Comparison of ENCODE assay signal across 8 cellular contexts in the genomic region with DNA sequence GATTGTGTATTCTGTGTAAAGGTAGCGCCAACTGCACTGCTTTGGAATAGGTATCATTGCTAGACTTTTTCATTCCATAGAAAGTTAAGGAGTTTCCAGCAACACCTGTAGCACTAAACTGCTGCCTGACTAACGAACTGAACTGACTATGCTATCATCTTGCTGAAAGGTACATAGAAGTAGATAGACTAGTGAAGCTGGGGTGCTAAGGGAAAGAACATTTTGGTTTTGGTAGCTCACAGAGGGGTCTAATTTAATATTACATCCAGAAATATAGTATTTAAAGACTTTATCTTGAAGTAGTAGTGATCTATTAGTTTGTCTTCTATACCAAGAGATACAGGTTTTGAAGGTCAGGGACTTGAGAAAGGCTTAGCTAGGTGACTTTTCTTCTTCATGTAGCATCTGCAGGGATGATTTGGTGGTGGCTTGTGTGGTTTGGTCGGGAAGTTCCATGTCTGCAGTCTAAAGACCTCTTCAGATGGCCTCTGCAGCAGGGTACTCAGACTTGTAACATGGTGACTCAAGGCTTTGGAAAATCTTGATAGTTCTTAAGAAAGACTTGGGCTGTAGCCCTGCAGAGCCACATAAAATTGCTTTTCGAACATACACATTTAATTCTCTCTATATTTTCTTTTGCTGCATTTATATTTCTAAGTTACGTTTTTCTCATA. TPM values are rescaled to one million over a fixed set of nuclear protein-coding genes. Genes with fewer than 3 reads are reported as not detected.
DNase-seq lines count a peak whose midpoint lies in the region; ATAC-seq and TF ChIP-seq lines count a peak whose summit lies in the region.

No MANE protein-coding gene starts in this region.

- WGBS in upper lobe of left lung, 2 donors, result 78 to 83% methylated on average over 5 of the region's 5 CpGs

- TF ChIP-seq EP300 in upper lobe of left lung (IDR thresholded peaks at IDR 0.05), result no peak

- no peak for TF ChIP-seq CTCF in vagina (IDR thresholded peaks at IDR 0.05)
- TF ChIP-seq CTCF in upper lobe of left lung (IDR thresholded peaks at IDR 0.05), result no peak

- TF ChIP-seq POLR2A in vagina (IDR thresholded peaks at IDR 0.05), result no peak
- TF ChIP-seq POLR2A in upper lobe of left lung (IDR thresholded peaks at IDR 0.05), result no peak

- H3K27ac ChIP-seq in vagina (peak overlapping the region; percentile 66), upper lobe of left lung (peak overlapping the region in 2 of 4 donors; percentile 54 to 72)

- CTCF ChIA-PET in activated naive CD4-positive, alpha-beta T cell treated with anti-CD3 and anti-CD28 coated beads for 36 hours (lab: Charles Lee), result interaction anchor here (1.0 to 1.1 kb wide), 2 partner anchors 9 to 345 kb away, joined by 3 to 4 read pairs; no protein-coding TSS in a partner anchor

- DNase-seq in activated naive CD4-positive, alpha-beta T cell treated with anti-CD3 and anti-CD28 coated beads for 36 hours, result peak; percentile 61
- DNase-seq in activated naive CD4-positive, alpha-beta T cell treated with anti-CD3 and anti-CD28 coated beads, Interleukin-2, amount 50 U/mL, for 16 hours, result no peak
- peak; percentile 72 for DNase-seq in T-helper 2 cell treated with Interferon-gamma antibody and Interleukin-4, amounts not matched to agents 5 μg/mL and 100 μg/mL, for 36 hours (ENCODE audit: low spot score)
- DNase-seq in iris pigment epithelial cell (ENCODE audit: low read depth) (peak; percentile 40), vagina (ENCODE audit: extremely low spot score in 2 of 2) (no peak), upper lobe of left lung (no peak), NCI-H748 treated with DMSO at 0.1 percent for 48 hours (lab: John Stamatoyannopoulos, UW) (no peak)

- no peaks in the 10 kb centered on the region for H3K36me3 ChIP-seq in vagina
- no peaks in the 10 kb centered on the region for H3K36me3 ChIP-seq in upper lobe of left lung

- H3K4me1 ChIP-seq in vagina, result peaks cover 71% of the 10 kb centered on the region
- peaks cover 52 to 82% (median 67%) of the 10 kb centered on the region in 4 donors for H3K4me1 ChIP-seq in upper lobe of left lung

- H3K27me3 Mint-ChIP-seq in activated naive CD4-positive, alpha-beta T cell treated with anti-CD3 and anti-CD28 coated beads for 36 hours (ENCODE audit: low read depth), result no peaks in the 10 kb centered on the region
- H3K27me3 Mint-ChIP-seq in T-helper 2 cell treated with Interferon-gamma antibody and Interleukin-4, amounts not matched to agents 5 μg/mL and 100 μg/mL, for 36 hours (ENCODE audit: low read depth), result no peaks in the 10 kb centered on the region

- H3K27ac Mint-ChIP-seq in activated naive CD4-positive, alpha-beta T cell treated with anti-CD3 and anti-CD28 coated beads for 36 hours, result peak overlapping the region; percentile 50
- peak overlapping the region; percentile 10 for H3K27ac Mint-ChIP-seq in T-helper 2 cell treated with Interferon-gamma antibody and Interleukin-4, amounts not matched to agents 5 μg/mL and 100 μg/mL, for 36 hours

- H3K4me3 ChIP-seq in vagina (no peak overlapping the region), upper lobe of left lung (no peak overlapping the region)

- peaks cover 8% of the 10 kb centered on the region for H3K36me3 Mint-ChIP-seq in activated naive CD4-positive, alpha-beta T cell treated with anti-CD3 and anti-CD28 coated beads for 36 hours (ENCODE audit: low read depth)
- H3K36me3 Mint-ChIP-seq in T-helper 2 cell treated with Interferon-gamma antibody and Interleukin-4, amounts not matched to agents 5 μg/mL and 100 μg/mL, for 36 hours (ENCODE audit: low read depth), result peaks cover 17% of the 10 kb centered on the region

- ATAC-seq in HG03159 (IDR thresholded peaks at IDR 0.05; ENCODE audit: unreplicated experiment) (no peak), upper lobe of left lung (ENCODE audit: low FRiP score in 2 of 2) (no peak)

- intact Hi-C loops in activated naive CD4-positive, alpha-beta T cell treated with anti-CD3 and anti-CD28 coated beads for 36 hours (cut with micrococcal nuclease), result loop anchor here (1.0 to 2.0 kb wide), 2 partner anchors 9 to 13 kb away; no protein-coding TSS in a partner anchor
- intact Hi-C loops in vagina (cut with DNase I), result no loop called here

- H3K9me3 Mint-ChIP-seq in activated naive CD4-positive, alpha-beta T cell treated with anti-CD3 and anti-CD28 coated beads for 36 hours, result no peaks in the 10 kb centered on the region
- no peaks in the 10 kb centered on the region for H3K9me3 Mint-ChIP-seq in T-helper 2 cell treated with Interferon-gamma antibody and Interleukin-4, amounts not matched to agents 5 μg/mL and 100 μg/mL, for 36 hours

- peaks cover 91% of the 10 kb centered on the region for H3K4me1 Mint-ChIP-seq in activated naive CD4-positive, alpha-beta T cell treated with anti-CD3 and anti-CD28 coated beads for 36 hours (ENCODE audit: low read depth)
- H3K4me1 Mint-ChIP-seq in T-helper 2 cell treated with Interferon-gamma antibody and Interleukin-4, amounts not matched to agents 5 μg/mL and 100 μg/mL, for 36 hours (ENCODE audit: low read depth), result peaks cover 51% of the 10 kb centered on the region

- H3K27me3 ChIP-seq in vagina (no peaks in the 10 kb centered on the region), upper lobe of left lung (no peaks in the 10 kb centered on the region)

- H3K9me3 ChIP-seq in vagina (no peaks in the 10 kb centered on the region), upper lobe of left lung (no peaks in the 10 kb centered on the region)

- no peak overlapping the region for H3K4me3 Mint-ChIP-seq in activated naive CD4-positive, alpha-beta T cell treated with anti-CD3 and anti-CD28 coated beads for 36 hours
- H3K4me3 Mint-ChIP-seq in T-helper 2 cell treated with Interferon-gamma antibody and Interleukin-4, amounts not matched to agents 5 μg/mL and 100 μg/mL, for 36 hours, result peak overlapping the region; percentile 30

RNA-seq across cellular contexts. Expression of gene SENP6, which starts 10.2 kb away (rescaled TPM):
- total RNA-seq in activated naive CD4-positive, alpha-beta T cell treated with anti-CD3 and anti-CD28 coated beads for 36 hours, result 10 to 100 TPM; 54.0 to 57.7 TPM
- total RNA-seq in vagina, result 78.8 TPM
- total RNA-seq in upper lobe of left lung, result 100 to 1,000 TPM in 2 of 6 donors, 10 to 100 TPM in 4; 56.4 to 199 (median 87.2) TPM

Comparison
In these comparisons a context has a peak if more than half of its experiments do, and no peak if none do; other contexts are left out.
1. DNase-seq: peak in activated naive CD4-positive, alpha-beta T cell treated with anti-CD3 and anti-CD28 coated beads for 36 hours (single experiment), T-helper 2 cell treated with Interferon-gamma antibody and Interleukin-4, amounts not matched to agents 5 μg/mL and 100 μg/mL, for 36 hours (single experiment) and iris pigment epithelial cell (single experiment); none in activated naive CD4-positive, alpha-beta T cell treated with anti-CD3 and anti-CD28 coated beads, Interleukin-2, amount 50 U/mL, for 16 hours (single experiment), vagina (0 of 2), upper lobe of left lung (0 of 2) and NCI-H748 treated with DMSO at 0.1 percent for 48 hours (single experiment).